8 cellular contexts compared by ENCODE assay signal in genomic region chr1:150551784-150552691, GRCh38. TPM values are rescaled to one million over a fixed set of nuclear protein-coding genes. Genes with fewer than 3 reads are reported as not detected.
DNase-seq lines count a peak whose midpoint lies in the region; ATAC-seq, FAIRE-seq and TF ChIP-seq lines count a peak whose summit lies in the region.

No MANE protein-coding gene starts in this region.

- H3K79me2 ChIP-seq in keratinocyte (ENCODE audit: control insufficient read depth, insufficient read depth, low read length) = no peaks in the 10 kb centered on the region

- H3K4me3 Mint-ChIP-seq in CD8-positive, alpha-beta T cell = no peak overlapping the region
- peak overlapping the region in 1 of 10 donors; percentile 48 for H3K4me3 Mint-ChIP-seq in naive thymus-derived CD8-positive, alpha-beta T cell

- POLR2A ChIA-PET in AG04450 (lab: Yijun Ruan, JAX) = interaction anchor here (0.6 to 1.7 kb wide), 4 partner anchors 9 to 188 kb away, joined by 3 to 4 read pairs (median 4); partner anchors contain the start of genes MCL1 and RPRD2
- POLR2A ChIA-PET in CD8-positive, alpha-beta T cell (lab: Charles Lee) = interaction anchor here (0.6 to 1.2 kb wide), 2 partner anchors 8 to 10 kb away, joined by 3 to 4 read pairs; no protein-coding TSS in a partner anchor
- POLR2A ChIA-PET in naive thymus-derived CD8-positive, alpha-beta T cell (lab: Charles Lee) = interaction anchor here (1.2 kb wide), 1 partner anchor 77 kb away, joined by 3 read pairs; the partner anchor contains the start of gene ENSA

- H3K9me3 ChIP-seq in AG04450 (ENCODE audit: control insufficient read depth, insufficient read depth, low read length) (no peaks in the 10 kb centered on the region; the same call in 1 of the 2 replicates), keratinocyte (ENCODE audit: control insufficient read depth, low read depth, low read length) (no peaks in the 10 kb centered on the region)
- no peaks in the 10 kb centered on the region for H3K9me3 ChIP-seq in CD8-positive, alpha-beta T cell (ENCODE audit: low read length)

- peaks cover 5% of the 10 kb centered on the region for H3K36me3 Mint-ChIP-seq in CD8-positive, alpha-beta T cell
- H3K36me3 Mint-ChIP-seq in naive thymus-derived CD8-positive, alpha-beta T cell = no peaks in the 10 kb centered on the region

- DNase-seq in AG04450 (ENCODE audit: low read depth, low spot score) (peak; percentile 73), Kasumi-1 (lab: John Stamatoyannopoulos, UW) (peak; percentile 98), brain pericyte (ENCODE audit: low read depth, low spot score) (peak; percentile 47), keratinocyte (ENCODE audit: low read depth, low spot score) (no peak)
- peak; percentile 55 for DNase-seq in stimulated activated CD8-positive, alpha-beta memory T cell treated with anti-CD3 and anti-CD28 coated beads, Interleukin-4, amount 100 ng/mL, for 48 hours
- no peak for DNase-seq in CD8-positive, alpha-beta T cell
- no peak for DNase-seq in naive thymus-derived CD8-positive, alpha-beta T cell

- ATAC-seq in CD8-positive, alpha-beta T cell = no peak
- no peak for ATAC-seq in naive thymus-derived CD8-positive, alpha-beta T cell
- no peak for ATAC-seq in HG02763 (IDR thresholded peaks at IDR 0.05; ENCODE audit: unreplicated experiment)

- CTCF ChIA-PET in AG04450 (lab: Charles Lee) = interaction anchor here (1.3 to 7.2 kb wide), 3 partner anchors 8 to 69 kb away, joined by 5 to 64 read pairs (median 5); no protein-coding TSS in a partner anchor
- CTCF ChIA-PET in CD8-positive, alpha-beta T cell (lab: Charles Lee) = interaction anchor here (1.0 to 1.9 kb wide), 3 partner anchors 8 to 605 kb away, joined by 3 to 21 read pairs (median 5); partner anchors contain the start of gene TNFAIP8L2

- H3K27ac ChIP-seq in AG04450 (ENCODE audit: low read depth, low read length) (peak overlapping the region; percentile 75), keratinocyte (ENCODE audit: control insufficient read depth, insufficient read depth, low read length) (no peak overlapping the region)
- H3K27ac ChIP-seq in CD8-positive, alpha-beta T cell (ENCODE audit: low read depth, low read length) = no peak overlapping the region

- peaks cover 19% of the 10 kb centered on the region for H3K4me1 ChIP-seq in keratinocyte (ENCODE audit: control insufficient read depth, extremely low read depth, insufficient read depth, low read length)
- H3K4me1 ChIP-seq in CD8-positive, alpha-beta T cell (ENCODE audit: insufficient read depth, low read length) = peaks cover 22% of the 10 kb centered on the region

- intact Hi-C loops in CD8-positive, alpha-beta T cell (cut with DNase I, micrococcal nuclease) = no loop called here

- H3K4me3 ChIP-seq in AG04450 (ENCODE audit: low read depth, low read length) (no peak overlapping the region), keratinocyte (ENCODE audit: control insufficient read depth in 2 of 3, extremely low read depth in 1 of 3, insufficient read depth in 2 of 3, low read depth in 1 of 3, low read length in 3 of 3) (no peak overlapping the region)
- H3K4me3 ChIP-seq in CD8-positive, alpha-beta T cell (ENCODE audit: low read depth, low read length) = no peak overlapping the region

- H3K4me2 ChIP-seq in keratinocyte (ENCODE audit: control insufficient read depth, extremely low read depth, insufficient read depth, low read depth, low read length) = peak overlapping the region; percentile 18

- no peaks in the 10 kb centered on the region for H3K9me3 Mint-ChIP-seq in CD8-positive, alpha-beta T cell
- no peaks in the 10 kb centered on the region for H3K9me3 Mint-ChIP-seq in naive thymus-derived CD8-positive, alpha-beta T cell

- no peaks in the 10 kb centered on the region for H4K20me1 ChIP-seq in keratinocyte (ENCODE audit: control insufficient read depth, extremely low read depth, insufficient read depth, low read length)

- H3K9me1 ChIP-seq in keratinocyte (ENCODE audit: control insufficient read depth, extremely low read depth, insufficient read depth, low read length) = no peaks in the 10 kb centered on the region

- no peak overlapping the region for H3K9ac ChIP-seq in keratinocyte (ENCODE audit: control insufficient read depth, extremely low read depth, insufficient read depth, low read length)

- peaks cover 25% of the 10 kb centered on the region for H3K4me1 Mint-ChIP-seq in CD8-positive, alpha-beta T cell (ENCODE audit: low read depth)
- peaks cover 7 to 30% (median 24%) of the 10 kb centered on the region in 4 donors for H3K4me1 Mint-ChIP-seq in naive thymus-derived CD8-positive, alpha-beta T cell

- H2AFZ ChIP-seq in keratinocyte (ENCODE audit: control insufficient read depth, low read length) = no peak overlapping the region

- H3K27ac Mint-ChIP-seq in CD8-positive, alpha-beta T cell = no peak overlapping the region
- H3K27ac Mint-ChIP-seq in naive thymus-derived CD8-positive, alpha-beta T cell = peak overlapping the region in 2 of 10 donors; percentile 40 to 53

- H3K27me3 Mint-ChIP-seq in CD8-positive, alpha-beta T cell (ENCODE audit: low read depth) = peaks cover 10% of the 10 kb centered on the region
- peaks cover 5 to 19% (median 7%) of the 10 kb centered on the region in 5 donors for H3K27me3 Mint-ChIP-seq in naive thymus-derived CD8-positive, alpha-beta T cell

- peaks cover 0 to 1% of the 10 kb centered on the region in 2 experiments for H3K36me3 ChIP-seq in keratinocyte (ENCODE audit: control insufficient read depth in 2 of 2, extremely low read depth in 1 of 2, insufficient read depth in 2 of 2, low read length in 2 of 2)
- H3K36me3 ChIP-seq in CD8-positive, alpha-beta T cell (ENCODE audit: insufficient read depth, low read length) = no peaks in the 10 kb centered on the region

- H3K27me3 ChIP-seq in AG04450 (ENCODE audit: control insufficient read depth, insufficient read depth, low read length) = no peaks in the 10 kb centered on the region
- H3K27me3 ChIP-seq in keratinocyte (ENCODE audit: control insufficient read depth, extremely low read depth, insufficient read depth, low read length) = no peaks in the 10 kb centered on the region
- no peaks in the 10 kb centered on the region for H3K27me3 ChIP-seq in CD8-positive, alpha-beta T cell (ENCODE audit: insufficient read depth, low read length)

- FAIRE-seq in keratinocyte (lab: Jason Lieb, UNC) = no peak

- dilution Hi-C loops in keratinocyte (cut with MboI; ENCODE audit: extremely low pct_ligation_motif_present, low sequenced_read_pairs) = no loop called here

- TF ChIP-seq CTCF in AG04450 (IDR thresholded peaks at IDR 0.05; ENCODE audit: low read depth, low read length) (no peak), keratinocyte (optimal IDR thresholded peaks at IDR 0.05 in 1 of 3, IDR thresholded peaks at IDR 0.05 in 1 of 3, conservative IDR thresholded peaks at IDR 0.05 in 1 of 3; ENCODE audit: extremely low read depth in 1 of 3, insufficient read depth in 2 of 3, low read length in 3 of 3) (no peak)
- TF ChIP-seq CTCF in CD8-positive, alpha-beta T cell (IDR thresholded peaks at IDR 0.05) = no peak

RNA-seq across cellular contexts. Expression of gene ADAMTSL4, which starts 2.8 kb away (rescaled TPM):
- polyA plus RNA-seq in AG04450 (2011; rRNA removed) (4.2 and 4.9 TPM in 2 replicates), keratinocyte (7.0 to 22.8 TPM (median 7.0 TPM) in 3 replicates)
- polyA minus RNA-seq in AG04450 (2011; rRNA and poly(A)+ RNA removed) = 3.0 and 3.8 TPM in 2 replicates
- polyA plus RNA-seq in keratinocyte (2011; ENCODE audit: low read depth) = 29.1 TPM
- polyA plus RNA-seq in keratinocyte (2011; cell fraction: cytosol; rRNA removed) = 13.1 and 16.6 TPM in 2 replicates
- polyA plus RNA-seq in keratinocyte (2011; cell fraction: nucleus; rRNA removed) = 105 and 147 TPM in 2 replicates
- polyA plus RNA-seq in keratinocyte (2012; ENCODE audit: low replicate concordance) = 8.6 and 128 TPM in 2 replicates
- 7.5 to 15.6 TPM (median 14.2 TPM) in 3 replicates for polyA minus RNA-seq in keratinocyte
- polyA minus RNA-seq in keratinocyte (2011; cell fraction: cytosol; rRNA and poly(A)+ RNA removed) = 13.2 TPM
- polyA minus RNA-seq in keratinocyte (2011; cell fraction: nucleus; rRNA and poly(A)+ RNA removed) = 33.8 and 40.9 TPM in 2 replicates
- total RNA-seq in CD8-positive, alpha-beta T cell = not detected
- total RNA-seq in naive thymus-derived CD8-positive, alpha-beta T cell = under 1 TPM; 0.16 to 0.29 TPM
- under 1 TPM in 1 of 3 donors, not detected in 2; 0.32 TPM for polyA plus RNA-seq in naive thymus-derived CD8-positive, alpha-beta T cell

RNA-seq across cellular contexts. Expression of gene MCL1, which starts 27.4 kb away (rescaled TPM):
- 107 and 138 TPM in 2 replicates for polyA plus RNA-seq in AG04450 (2011; rRNA removed)
- 160 and 170 TPM in 2 replicates for polyA minus RNA-seq in AG04450 (2011; rRNA and poly(A)+ RNA removed)
- 105 to 237 TPM (median 156 TPM) in 3 replicates for polyA plus RNA-seq in keratinocyte
- polyA plus RNA-seq in keratinocyte (2011; ENCODE audit: low read depth) = 301 TPM
- 85.0 and 142 TPM in 2 replicates for polyA plus RNA-seq in keratinocyte (2011; cell fraction: cytosol; rRNA removed)
- 241 and 336 TPM in 2 replicates for polyA plus RNA-seq in keratinocyte (2011; cell fraction: nucleus; rRNA removed)
- 139 and 235 TPM in 2 replicates for polyA plus RNA-seq in keratinocyte (2012; ENCODE audit: low replicate concordance)
- polyA minus RNA-seq in keratinocyte = 75.7 to 233 TPM (median 111 TPM) in 3 replicates
- 164 TPM for polyA minus RNA-seq in keratinocyte (2011; cell fraction: cytosol; rRNA and poly(A)+ RNA removed)
- polyA minus RNA-seq in keratinocyte (2011; cell fraction: nucleus; rRNA and poly(A)+ RNA removed) = 148 and 203 TPM in 2 replicates
- total RNA-seq in CD8-positive, alpha-beta T cell = 100 to 1,000 TPM; 682 to 685 TPM
- 100 to 1,000 TPM; 291 TPM for total RNA-seq in naive thymus-derived CD8-positive, alpha-beta T cell
- 100 to 1,000 TPM; 125 to 170 (median 146) TPM for polyA plus RNA-seq in naive thymus-derived CD8-positive, alpha-beta T cell

RNA-seq across cellular contexts. Expression of gene FALEC, which starts 36.5 kb away (rescaled TPM):
- polyA plus RNA-seq in AG04450 (2011; rRNA removed) (not detected in 2 replicates), keratinocyte (0.12 to 0.13 TPM in 2 of 3 replicates, not detected in the other)
- polyA minus RNA-seq in AG04450 (2011; rRNA and poly(A)+ RNA removed) = not detected in 2 replicates
- 1.0 TPM for polyA plus RNA-seq in keratinocyte (2011; ENCODE audit: low read depth)
- not detected in 2 replicates for polyA plus RNA-seq in keratinocyte (2011; cell fraction: cytosol; rRNA removed)
- polyA plus RNA-seq in keratinocyte (2011; cell fraction: nucleus; rRNA removed) = 0.29 TPM in 1 of 2 replicates, not detected in the other
- not detected in 2 replicates for polyA plus RNA-seq in keratinocyte (2012; ENCODE audit: low replicate concordance)
- not detected in 3 replicates for polyA minus RNA-seq in keratinocyte
- not detected for polyA minus RNA-seq in keratinocyte (2011; cell fraction: cytosol; rRNA and poly(A)+ RNA removed)
- polyA minus RNA-seq in keratinocyte (2011; cell fraction: nucleus; rRNA and poly(A)+ RNA removed) = not detected in 2 replicates
- total RNA-seq in CD8-positive, alpha-beta T cell = not detected
- total RNA-seq in naive thymus-derived CD8-positive, alpha-beta T cell = 1 to 10 TPM in 1 of 2 experiments, not detected in 1; 1.9 TPM
- 1 to 10 TPM in 1 of 3 donors, under 1 TPM in 1, not detected in 1; 0.38 to 1.3 TPM for polyA plus RNA-seq in naive thymus-derived CD8-positive, alpha-beta T cell

RNA-seq across cellular contexts. Expression of gene ECM1, which starts 44.1 kb away (rescaled TPM):
- polyA plus RNA-seq in AG04450 (2011; rRNA removed) (122 and 163 TPM in 2 replicates), keratinocyte (23.6 to 63.8 TPM (median 26.3 TPM) in 3 replicates)
- polyA minus RNA-seq in AG04450 (2011; rRNA and poly(A)+ RNA removed) = 55.8 and 69.9 TPM in 2 replicates
- polyA plus RNA-seq in keratinocyte (2011; ENCODE audit: low read depth) = 36.6 TPM
- 20.3 and 27.6 TPM in 2 replicates for polyA plus RNA-seq in keratinocyte (2011; cell fraction: cytosol; rRNA removed)
- polyA plus RNA-seq in keratinocyte (2011; cell fraction: nucleus; rRNA removed) = 116 and 156 TPM in 2 replicates
- 70.1 and 304 TPM in 2 replicates for polyA plus RNA-seq in keratinocyte (2012; ENCODE audit: low replicate concordance)
- 28.0 to 109 TPM (median 28.7 TPM) in 3 replicates for polyA minus RNA-seq in keratinocyte
- 24.2 TPM for polyA minus RNA-seq in keratinocyte (2011; cell fraction: cytosol; rRNA and poly(A)+ RNA removed)
- polyA minus RNA-seq in keratinocyte (2011; cell fraction: nucleus; rRNA and poly(A)+ RNA removed) = 82.8 and 93.0 TPM in 2 replicates
- not detected for total RNA-seq in CD8-positive, alpha-beta T cell
- total RNA-seq in naive thymus-derived CD8-positive, alpha-beta T cell = 1 to 10 TPM; 1.5 to 1.6 TPM
- under 1 TPM in 1 of 3 donors, not detected in 2; 0.17 TPM for polyA plus RNA-seq in naive thymus-derived CD8-positive, alpha-beta T cell

Comparison
In these comparisons a context has a peak if more than half of its experiments do, and no peak if none do; other contexts are left out.
1. DNase-seq: peak in AG04450 (single experiment), Kasumi-1 (2 of 2), brain pericyte (single experiment) and stimulated activated CD8-positive, alpha-beta memory T cell treated with anti-CD3 and anti-CD28 coated beads, Interleukin-4, amount 100 ng/mL, for 48 hours (single experiment); none in keratinocyte (single experiment), CD8-positive, alpha-beta T cell (0 of 7) and naive thymus-derived CD8-positive, alpha-beta T cell (0 of 10).